In the genomic region with DNA sequence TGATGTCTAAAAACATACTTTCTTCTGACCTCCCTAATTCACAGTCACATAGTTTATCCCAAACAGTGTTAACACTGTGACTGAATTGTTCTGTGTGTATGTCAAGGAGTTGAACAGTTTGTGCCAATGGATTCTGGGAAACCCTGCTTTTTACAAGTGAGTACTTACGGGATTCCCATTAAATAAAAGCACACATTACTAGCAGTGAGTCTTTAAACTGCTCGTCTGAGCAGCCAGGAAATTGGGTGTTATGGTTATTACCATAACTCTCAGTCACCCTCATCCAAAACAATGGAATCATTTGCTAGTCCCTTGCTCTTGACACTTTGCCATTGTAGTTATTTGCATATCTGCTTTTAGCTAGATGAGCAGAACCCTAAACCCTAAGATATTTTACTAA, we compare ENCODE assay signal across 24 cellular contexts.
"Had no signal": no experiment of that assay in that cellular context is flagged by ENCODE, and none has a peak within 500 bp of the region (broad histone marks: within the 10 kb centered on the region; RNA-seq: fewer than 3 reads in every experiment).

No MANE protein-coding gene starts in this region.

- H3K9me3 ChIP-seq: stomach, suprapubic skin, testis, thoracic aorta, thyroid gland, tibial artery, tibial nerve, transverse colon, upper lobe of left lung, upper lobe of right lung, uterus, vagina had no signal

- H3K4me1 ChIP-seq: stomach, suprapubic skin, testis, thyroid gland, tibial artery, tibial nerve, transverse colon, upper lobe of left lung, upper lobe of right lung, uterus, vagina had no signal

- H3K36me3 ChIP-seq: stomach, suprapubic skin, thoracic aorta, thyroid gland, tibial artery, tibial nerve, transverse colon, upper lobe of left lung, upper lobe of right lung, uterus, vagina had no signal

- DNase-seq: stimulated activated CD4-positive, alpha-beta T cell treated with anti-CD3 and anti-CD28 coated beads, Interleukin-2, amount 100 ng/mL, for 48 hours; stimulated activated CD4-positive, alpha-beta T cell treated with anti-CD3 and anti-CD28 coated beads, Interleukin-4, amount 100 ng/mL, for 1 hour; stimulated activated CD4-positive, alpha-beta T cell treated with anti-CD3 and anti-CD28 coated beads, Interleukin-4, amount 100 ng/mL, for 24 hours; stimulated activated CD4-positive, alpha-beta T cell treated with anti-CD3 and anti-CD28 coated beads, Interleukin-4, amount 100 ng/mL, for 4 hours; stimulated activated CD8-positive, alpha-beta memory T cell treated with anti-CD3 and anti-CD28 coated beads, Interleukin-4, amount 100 ng/mL, for 48 hours; stimulated activated naive B cell treated with anti-CD40 and anti-IgM and Interleukin-4, amounts not matched to agents 10 μg/mL and 1 μg/mL and 100 μg/mL, for 72 hours; stimulated activated naive CD4-positive, alpha-beta T cell; stimulated activated naive CD4-positive, alpha-beta T cell treated with Interleukin-2 at 50 U/mL for 16 hours; stimulated activated naive CD8-positive, alpha-beta T cell treated with anti-CD3 and anti-CD28 coated beads, Interleukin-15, amount 100 ng/mL, for 72 hours; stimulated activated naive CD8-positive, alpha-beta T cell treated with anti-CD3 and anti-CD28 coated beads, Interleukin-15, Interleukin-2, amounts not matched to agents 100 U/mL and 50 U/mL, for 24 hours; stomach; substantia nigra; testis; thyroid gland; tibial artery; transverse colon; trophoblast cell; upper lobe of left lung; upper lobe of right lung; uterus had no signal

- H3K27me3 ChIP-seq: stomach, suprapubic skin, testis, thyroid gland, tibial artery, tibial nerve, transverse colon, upper lobe of left lung, upper lobe of right lung, uterus, vagina had no signal

- H3K4me3 ChIP-seq: stomach, suprapubic skin, testis, thoracic aorta, thyroid gland, tibial artery, tibial nerve, transverse colon, upper lobe of left lung, upper lobe of right lung, uterus, vagina had no signal

- H3K27ac ChIP-seq: stomach, suprapubic skin, testis, thoracic aorta, thyroid gland, tibial artery, tibial nerve, transverse colon, upper lobe of left lung, upper lobe of right lung, uterus, vagina had no signal
